In the genomic region with DNA sequence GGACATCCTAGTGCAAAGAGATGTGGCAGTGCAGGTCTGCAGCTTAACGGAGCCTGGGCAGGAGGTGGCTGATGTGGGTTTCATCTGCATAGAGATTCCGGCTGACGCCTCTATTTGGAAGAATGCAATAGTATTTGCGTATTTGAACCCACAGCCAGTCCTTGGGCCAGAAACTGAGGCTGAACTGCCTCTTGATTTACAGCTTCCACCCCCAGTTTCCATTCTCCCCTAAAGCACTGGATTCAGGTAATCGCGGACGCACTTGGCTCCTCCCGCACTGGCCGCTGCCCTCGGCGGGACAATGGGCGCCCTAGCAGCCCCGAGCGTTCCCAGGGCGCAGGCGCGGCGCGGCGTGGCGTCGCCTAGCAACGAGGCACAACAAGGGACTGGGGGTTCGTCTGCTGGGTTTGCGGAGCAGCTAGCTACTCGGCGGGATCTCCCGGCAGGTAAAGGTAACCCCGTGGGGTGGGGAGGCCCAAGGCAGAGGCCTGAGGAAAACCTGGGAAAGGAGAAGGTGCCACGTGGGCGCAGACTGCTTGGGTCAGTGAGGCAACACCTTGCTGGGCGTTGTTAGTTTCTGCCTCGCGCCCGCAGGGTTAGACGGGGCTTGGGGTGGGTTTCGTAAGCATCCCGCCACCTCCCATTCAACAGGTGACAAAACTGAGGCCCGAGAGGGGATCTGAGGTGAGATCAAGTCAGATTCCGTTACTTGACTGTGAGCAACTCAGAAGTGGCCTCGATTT, we compare ENCODE assay signal across 8 cellular contexts. TPM values are rescaled to one million over a fixed set of nuclear protein-coding genes. Genes with fewer than 3 reads are reported as not detected.
DNase-seq lines count a peak whose midpoint lies in the region; ATAC-seq lines count a peak whose summit lies in the region.

A gene with protein sequence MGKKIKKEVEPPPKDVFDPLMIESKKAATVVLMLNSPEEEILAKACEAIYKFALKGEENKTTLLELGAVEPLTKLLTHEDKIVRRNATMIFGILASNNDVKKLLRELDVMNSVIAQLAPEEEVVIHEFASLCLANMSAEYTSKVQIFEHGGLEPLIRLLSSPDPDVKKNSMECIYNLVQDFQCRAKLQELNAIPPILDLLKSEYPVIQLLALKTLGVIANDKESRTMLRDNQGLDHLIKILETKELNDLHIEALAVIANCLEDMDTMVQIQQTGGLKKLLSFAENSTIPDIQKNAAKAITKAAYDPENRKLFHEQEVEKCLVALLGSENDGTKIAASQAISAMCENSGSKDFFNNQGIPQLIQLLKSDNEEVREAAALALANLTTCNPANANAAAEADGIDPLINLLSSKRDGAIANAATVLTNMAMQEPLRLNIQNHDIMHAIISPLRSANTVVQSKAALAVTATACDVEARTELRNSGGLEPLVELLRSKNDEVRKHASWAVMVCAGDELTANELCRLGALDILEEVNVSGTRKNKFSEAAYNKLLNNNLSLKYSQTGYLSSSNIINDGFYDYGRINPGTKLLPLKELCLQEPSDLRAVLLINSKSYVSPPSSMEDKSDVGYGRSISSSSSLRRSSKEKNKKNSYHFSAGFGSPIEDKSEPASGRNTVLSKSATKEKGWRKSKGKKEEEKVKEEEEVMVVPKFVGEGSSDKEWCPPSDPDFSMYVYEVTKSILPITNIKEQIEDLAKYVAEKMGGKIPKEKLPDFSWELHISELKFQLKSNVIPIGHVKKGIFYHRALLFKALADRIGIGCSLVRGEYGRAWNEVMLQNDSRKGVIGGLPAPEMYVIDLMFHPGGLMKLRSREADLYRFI (plus strand): TSS at position 393 of the 743 bp plus-strand sequence. CDS start 3,944 bp downstream, outside the sequence.

- H3K4me1 ChIP-seq in effector memory CD4-positive, alpha-beta T cell (ENCODE audit: control insufficient read depth, insufficient read depth, low read length, poor library complexity, severe bottlenecking): no peaks in the 10 kb centered on the region
- H3K4me1 ChIP-seq in SJCRH30: peaks cover 3% of the 10 kb centered on the region; the same call in 1 of the 2 replicates

- no peaks in the 10 kb centered on the region for H3K36me3 ChIP-seq in effector memory CD4-positive, alpha-beta T cell (ENCODE audit: control insufficient read depth, insufficient read depth, low read length)
- no peaks in the 10 kb centered on the region for H3K36me3 ChIP-seq in SJCRH30

- H3K27me3 Mint-ChIP-seq in activated CD4-positive, alpha-beta memory T cell treated with anti-CD3 and anti-CD28 coated beads for 36 hours: peaks cover 13% of the 10 kb centered on the region

- POLR2A ChIA-PET in activated CD4-positive, alpha-beta memory T cell treated with anti-CD3 and anti-CD28 coated beads for 36 hours (lab: Charles Lee): no interaction called here

- intact Hi-C loops in activated CD4-positive, alpha-beta memory T cell treated with anti-CD3 and anti-CD28 coated beads for 36 hours (cut with micrococcal nuclease): no loop called here

- H3K27me3 ChIP-seq in effector memory CD4-positive, alpha-beta T cell (replicated peaks; ENCODE audit: control insufficient read depth, insufficient read depth, low read length, poor library complexity, severe bottlenecking): peaks cover 7% of the 10 kb centered on the region
- H3K27me3 ChIP-seq in SJCRH30: no peaks in the 10 kb centered on the region

- H3K36me3 Mint-ChIP-seq in activated CD4-positive, alpha-beta memory T cell treated with anti-CD3 and anti-CD28 coated beads for 36 hours: no peaks in the 10 kb centered on the region

- no peak within 1 kb of the TSS for H3K4me3 Mint-ChIP-seq in activated CD4-positive, alpha-beta memory T cell treated with anti-CD3 and anti-CD28 coated beads for 36 hours

- DNase-seq in COLO668 (lab: John Stamatoyannopoulos, UW; ENCODE audit: unreplicated experiment) (peak; percentile 86), M059J (ENCODE audit: low read depth) (peak; percentile 61), medulla oblongata (ENCODE audit: extremely low spot score) (peak; percentile 80), SJCRH30 (no peak)
- peak; percentile 77 for DNase-seq in activated CD4-positive, alpha-beta memory T cell treated with anti-CD3 and anti-CD28 coated beads for 36 hours
- peak; percentile 47 to 57 (median 52) for DNase-seq in effector memory CD4-positive, alpha-beta T cell
- peak; percentile 26 to 57 (median 43) for DNase-seq in stimulated activated CD4-positive, alpha-beta T cell treated with anti-CD3 and anti-CD28 coated beads, TNF-alpha, amount 100 ng/mL, for 48 hours (ENCODE audit: low read depth in 3 of 3)

- ATAC-seq in GM21447 (IDR thresholded peaks at IDR 0.05; ENCODE audit: unreplicated experiment): peak; percentile 69

- no peaks in the 10 kb centered on the region for H3K9me3 Mint-ChIP-seq in activated CD4-positive, alpha-beta memory T cell treated with anti-CD3 and anti-CD28 coated beads for 36 hours

- peak within 1 kb of the TSS; percentile 54 for H3K4me3 ChIP-seq in effector memory CD4-positive, alpha-beta T cell (ENCODE audit: insufficient read depth, low read depth, low read length, poor library complexity, severe bottlenecking)
- H3K4me3 ChIP-seq in SJCRH30: no peak within 1 kb of the TSS

- no peaks in the 10 kb centered on the region for H3K4me1 Mint-ChIP-seq in activated CD4-positive, alpha-beta memory T cell treated with anti-CD3 and anti-CD28 coated beads for 36 hours (ENCODE audit: low read depth)

- CTCF ChIA-PET in activated CD4-positive, alpha-beta memory T cell treated with anti-CD3 and anti-CD28 coated beads for 36 hours (lab: Charles Lee): interaction anchor here (0.9 to 1.2 kb wide), 2 partner anchors 61 to 353 kb away, joined by 4 read pairs; no protein-coding TSS in a partner anchor

- no peak within 1 kb of the TSS for H3K27ac ChIP-seq in effector memory CD4-positive, alpha-beta T cell (ENCODE audit: insufficient read depth, low read length, poor library complexity, severe bottlenecking)
- H3K27ac ChIP-seq in SJCRH30: no peak within 1 kb of the TSS

- no peak within 1 kb of the TSS for H3K27ac Mint-ChIP-seq in activated CD4-positive, alpha-beta memory T cell treated with anti-CD3 and anti-CD28 coated beads for 36 hours

- no peaks in the 10 kb centered on the region for H3K9me3 ChIP-seq in effector memory CD4-positive, alpha-beta T cell (ENCODE audit: control insufficient read depth, low read length)
- H3K9me3 ChIP-seq in SJCRH30 (replicated peaks): no peaks in the 10 kb centered on the region

RNA-seq across cellular contexts. Expression of the gene that starts here (rescaled TPM):
- 0.10 TPM in 1 of 2 replicates, not detected in the other for total RNA-seq in M059J (2014; rRNA removed; shearing (Covaris generic))
- total RNA-seq in activated CD4-positive, alpha-beta memory T cell treated with anti-CD3 and anti-CD28 coated beads for 36 hours: not detected
- not detected in 2 replicates for total RNA-seq in SJCRH30 (2014; rRNA removed; shearing (Covaris generic))

Comparison
In these comparisons a context has a peak if more than half of its experiments do, and no peak if none do; other contexts are left out.
1. Peak in DNase-seq in M059J; RNA of the gene not detected or under 1 TPM.
2. Peak in DNase-seq in activated CD4-positive, alpha-beta memory T cell treated with anti-CD3 and anti-CD28 coated beads for 36 hours; RNA of the gene not detected or under 1 TPM.
3. DNase-seq: peak in COLO668 (single experiment), effector memory CD4-positive, alpha-beta T cell (3 of 3), medulla oblongata (single experiment) and stimulated activated CD4-positive, alpha-beta T cell treated with anti-CD3 and anti-CD28 coated beads, TNF-alpha, amount 100 ng/mL, for 48 hours (3 of 3); none in SJCRH30 (0 of 2).